ENCODE assay signal across 8 cellular contexts in genomic region chr17:51152766-51153209, GRCh38. TPM values are rescaled to one million over a fixed set of nuclear protein-coding genes. Genes with fewer than 3 reads are reported as not detected.
DNase-seq lines count a peak whose midpoint lies in the region; ATAC-seq and TF ChIP-seq lines count a peak whose summit lies in the region.

No MANE protein-coding gene starts in this region.

- H3K9me3 ChIP-seq in BE2C (no peaks in the 10 kb centered on the region), HAP-1 (no peaks in the 10 kb centered on the region), iPS-15b (ENCODE audit: control insufficient read depth, insufficient read depth, low read length) (no peaks in the 10 kb centered on the region), upper lobe of left lung (no peaks in the 10 kb centered on the region)

- no peak for TF ChIP-seq EP300 in upper lobe of left lung (IDR thresholded peaks at IDR 0.05)

- DNase-seq in BE2C (no peak), HAP-1 (ENCODE audit: low spot score in 2 of 2) (no peak), upper lobe of left lung (no peak), mucosa of gallbladder (ENCODE audit: low spot score) (no peak), glomerular visceral epithelial cell (ENCODE audit: extremely low spot score) (no peak)

- H3K27ac ChIP-seq in upper lobe of left lung, result peak overlapping the region; percentile 76 to 89 (median 80)

- peak overlapping the region; percentile 56 for H3K9ac ChIP-seq in iPS-15b (ENCODE audit: low read depth, low read length)

- in situ Hi-C loops in HAP-1 (cut with MboI; ENCODE audit: low sequenced_read_pairs), result loop anchor here (5.0 to 10.0 kb wide), 2 partner anchors 150 to 288 kb away; partner anchors contain the start of gene TOB1

- H3K4me1 ChIP-seq in BE2C, result no peaks in the 10 kb centered on the region
- peaks cover 13% of the 10 kb centered on the region for H3K4me1 ChIP-seq in HAP-1
- H3K4me1 ChIP-seq in iPS-15b (ENCODE audit: control insufficient read depth, insufficient read depth, low read length), result peaks cover 3% of the 10 kb centered on the region
- H3K4me1 ChIP-seq in upper lobe of left lung, result peaks cover 14 to 21% (median 18%) of the 10 kb centered on the region in 4 donors

- TF ChIP-seq CTCF in BE2C (IDR thresholded peaks at IDR 0.05; ENCODE audit: low read depth, low read length) (no peak), upper lobe of left lung (IDR thresholded peaks at IDR 0.05) (no peak)

- no peak for TF ChIP-seq POLR2A in upper lobe of left lung (IDR thresholded peaks at IDR 0.05)

- 19 to 25% methylated on average over 8 of the region's 8 CpGs for WGBS in upper lobe of left lung, 2 donors

- no peaks in the 10 kb centered on the region for H3K27me3 ChIP-seq in BE2C
- no peaks in the 10 kb centered on the region; the same call in 1 of the 2 replicates for H3K27me3 ChIP-seq in HAP-1 (ENCODE audit: low read depth)
- H3K27me3 ChIP-seq in iPS-15b (ENCODE audit: control insufficient read depth, insufficient read depth, low read length), result no peaks in the 10 kb centered on the region
- H3K27me3 ChIP-seq in upper lobe of left lung, result no peaks in the 10 kb centered on the region

- H3K4me3 ChIP-seq in BE2C (ENCODE audit: low read depth, low read length), result peak overlapping the region; percentile 99
- H3K4me3 ChIP-seq in HAP-1, result peak overlapping the region; percentile 79
- peak overlapping the region; percentile 94 for H3K4me3 ChIP-seq in iPS-15b (ENCODE audit: low read depth, low read length)
- H3K4me3 ChIP-seq in upper lobe of left lung, result peak overlapping the region in 3 of 4 donors; percentile 56 to 87 (median 60)

- peak; percentile 41 for ATAC-seq in SK-N-SH treated with all-trans-retinoic acid at 6 μM for 48 hours
- ATAC-seq in upper lobe of left lung (ENCODE audit: low FRiP score in 2 of 2), result peak in 1 of 2 donors; percentile 30
- ATAC-seq in activated CD4-positive, CD25-positive, alpha-beta regulatory T cell treated with anti-CD3 and anti-CD28 coated beads, Interleukin-2, amount 50 U/mL, for 24 hours, result no peak

- H3K36me3 ChIP-seq in BE2C, result peaks cover 26% of the 10 kb centered on the region
- peaks cover 25% of the 10 kb centered on the region for H3K36me3 ChIP-seq in HAP-1 (replicated peaks)
- H3K36me3 ChIP-seq in iPS-15b (ENCODE audit: control insufficient read depth, insufficient read depth, low read length), result peaks cover 6% of the 10 kb centered on the region
- peaks cover 0 to 8% (median 0%) of the 10 kb centered on the region in 4 donors for H3K36me3 ChIP-seq in upper lobe of left lung

TF ChIP-seq in SK-N-SH treated with all-trans-retinoic acid at 6 μM for 48 hours, 23 proteins besides CTCF, POLR2A, EP300 and RAD21 (continues in another document):
- TF ChIP-seq CSDC2 (CRISPR knock-in tag; IDR thresholded peaks at IDR 0.05) (no peak), ZNF565 (CRISPR knock-in tag; conservative IDR thresholded peaks at IDR 0.05; ENCODE audit: low read depth) (peak; percentile 66; the same call in 1 of the 2 replicates), TOX (CRISPR knock-in tag; IDR thresholded peaks at IDR 0.05; ENCODE audit: borderline replicate concordance) (no peak), PATZ1 (CRISPR knock-in tag; IDR thresholded peaks at IDR 0.05; ENCODE audit: borderline replicate concordance) (no peak), OSR1 (CRISPR knock-in tag; IDR thresholded peaks at IDR 0.05) (no peak), GLIS3 (CRISPR knock-in tag; IDR thresholded peaks at IDR 0.05) (no peak), CSRNP3 (CRISPR knock-in tag; IDR thresholded peaks at IDR 0.05) (no peak), TSHZ2 (CRISPR knock-in tag; IDR thresholded peaks at IDR 0.05) (peak; percentile 19; the same call in 1 of the 2 replicates), CREB5 (CRISPR knock-in tag; IDR thresholded peaks at IDR 0.05; ENCODE audit: low read depth) (peak; percentile 76), TCF4 (CRISPR knock-in tag; IDR thresholded peaks at IDR 0.05; ENCODE audit: borderline replicate concordance) (no peak), ESRRG (CRISPR knock-in tag; IDR thresholded peaks at IDR 0.05) (no peak), ZNF70 (CRISPR knock-in tag; IDR thresholded peaks at IDR 0.05) (no peak), ZNF8 (CRISPR knock-in tag; IDR thresholded peaks at IDR 0.05) (no peak)

RNA-seq across cellular contexts. Expression of gene NME1, which starts 0.6 kb away (rescaled TPM):
- polyA plus RNA-seq in BE2C (2012; ENCODE audit: insufficient read depth, insufficient read length, low read depth), result 506 TPM
- 10 to 100 TPM in 5 of 6 donors, 1 to 10 TPM in 1; 4.2 to 54.4 (median 28.9) TPM for total RNA-seq in upper lobe of left lung
- total RNA-seq in mucosa of gallbladder, result 26.5 TPM

RNA-seq across cellular contexts. Expression of gene NME2, which starts 13.4 kb away (rescaled TPM):
- polyA plus RNA-seq in BE2C (2012; ENCODE audit: insufficient read depth, insufficient read length, low read depth), result 799 TPM
- total RNA-seq in upper lobe of left lung, result 100 to 1,000 TPM; 103 to 416 (median 230) TPM
- total RNA-seq in mucosa of gallbladder, result 262 TPM

RNA-seq across cellular contexts. Expression of gene SPAG9, which starts 32.1 kb away (rescaled TPM):
- 47.6 TPM for polyA plus RNA-seq in BE2C (2012; ENCODE audit: insufficient read depth, insufficient read length, low read depth)
- total RNA-seq in upper lobe of left lung, result 100 to 1,000 TPM in 5 of 6 donors, 10 to 100 TPM in 1; 87.5 to 233 (median 152) TPM
- 77.9 TPM for total RNA-seq in mucosa of gallbladder
